In the genomic region with DNA sequence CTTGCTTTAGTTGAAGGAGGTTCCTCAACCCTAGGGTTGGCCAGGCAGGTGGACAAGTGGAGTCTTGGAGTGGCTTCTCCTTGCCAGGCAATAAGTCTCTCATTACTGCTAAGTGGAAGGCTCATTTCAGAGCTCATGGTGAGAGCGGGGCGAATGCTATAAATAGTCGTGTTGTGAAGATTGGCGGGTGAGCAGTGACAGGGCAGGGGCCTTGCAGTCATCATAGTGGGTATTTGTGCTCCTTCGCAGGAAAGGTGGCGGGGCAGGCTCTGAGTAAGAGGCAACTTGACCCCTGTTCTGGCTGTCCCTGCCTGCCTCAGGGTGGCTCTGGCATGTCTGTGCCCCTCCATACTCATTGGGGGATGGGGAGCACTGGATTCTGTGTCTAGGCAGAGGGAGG, we compare ENCODE assay signal across 24 cellular contexts.
"Had no signal": no experiment of that assay in that cellular context is flagged by ENCODE, and none has a peak within 500 bp of the region (broad histone marks: within the 10 kb centered on the region; RNA-seq: fewer than 3 reads in every experiment).

No MANE protein-coding gene starts in this region.

- H3K27me3 Mint-ChIP-seq: activated CD4-positive, alpha-beta T cell treated with anti-CD3 and anti-CD28 coated beads, Interleukin-2, amount 10 ng/mL, durations not matched to agents 24 days and 14 days; activated naive CD8-positive, alpha-beta T cell; stimulated activated memory B cell treated with anti-CD40 and anti-IgM and Interleukin-4, amounts not matched to agents 10 μg/mL and 1 μg/mL and 100 μg/mL, for 72 hours; type B pancreatic cell had no signal

- H3K4me1 ChIP-seq: colonic mucosa, prostate gland, right atrium auricular region had no signal

- H3K4me3 ChIP-seq: colonic mucosa, prostate gland, right atrium auricular region, skin epidermis, testis had no signal

- DNase-seq: activated CD4-positive, alpha-beta T cell treated with anti-CD3 and anti-CD28 coated beads, Interleukin-2, amount 10 ng/mL, durations not matched to agents 24 days and 14 days; activated CD8-positive, alpha-beta memory T cell treated with anti-CD3 and anti-CD28 coated beads, Interleukin-2, amount 50 U/mL, for 4 hours; activated gamma-delta T cell; activated T-cell treated with anti-CD3 and anti-CD28 coated beads, Interleukin-2, amount 50 U/mL, for 72 hours; amygdala; central memory CD4-positive, alpha-beta T cell; colonic mucosa; erythroblast; foreskin melanocyte; hypothalamus; SK-N-SH; stimulated activated CD4-positive, alpha-beta T cell treated with anti-CD3 and anti-CD28 coated beads, Interleukin-15, amount 100 ng/mL, for 24 hours; stimulated activated CD4-positive, alpha-beta T cell treated with anti-CD3 and anti-CD28 coated beads, Interleukin-2, amount 100 ng/mL, for 48 hours; T1000; testis had no signal

- H3K9me3 Mint-ChIP-seq: activated CD4-positive, alpha-beta T cell treated with anti-CD3 and anti-CD28 coated beads, Interleukin-2, amount 10 ng/mL, durations not matched to agents 24 days and 14 days; activated T-cell treated with anti-CD3 and anti-CD28 coated beads, Interleukin-2, amount 50 U/mL, for 72 hours; mesothelial cell of epicardium; nephron; stimulated activated memory B cell treated with anti-CD40 and anti-IgM and Interleukin-4, amounts not matched to agents 10 μg/mL and 1 μg/mL and 100 μg/mL, for 72 hours; type B pancreatic cell had no signal

- H3K36me3 ChIP-seq: colonic mucosa had no signal

- H3K4me3 Mint-ChIP-seq: activated CD4-positive, alpha-beta T cell treated with anti-CD3 and anti-CD28 coated beads, Interleukin-2, amount 10 ng/mL, durations not matched to agents 24 days and 14 days; activated naive CD8-positive, alpha-beta T cell; activated T-cell treated with anti-CD3 and anti-CD28 coated beads, Interleukin-2, amount 50 U/mL, for 72 hours; mesothelial cell of epicardium; nephron; stimulated activated memory B cell treated with anti-CD40 and anti-IgM and Interleukin-4, amounts not matched to agents 10 μg/mL and 1 μg/mL and 100 μg/mL, for 72 hours; type B pancreatic cell had no signal

- H3K27ac Mint-ChIP-seq: activated CD4-positive, alpha-beta T cell treated with anti-CD3 and anti-CD28 coated beads, Interleukin-2, amount 10 ng/mL, durations not matched to agents 24 days and 14 days; activated naive CD8-positive, alpha-beta T cell; activated T-cell treated with anti-CD3 and anti-CD28 coated beads, Interleukin-2, amount 50 U/mL, for 72 hours; mesothelial cell of epicardium; nephron; stimulated activated memory B cell treated with anti-CD40 and anti-IgM and Interleukin-4, amounts not matched to agents 10 μg/mL and 1 μg/mL and 100 μg/mL, for 72 hours; type B pancreatic cell had no signal

- H3K4me1 Mint-ChIP-seq: mesothelial cell of epicardium, nephron had no signal

- ATAC-seq: activated T-cell treated with anti-CD3 and anti-CD28 coated beads, Interleukin-2, amount 50 U/mL, for 72 hours; left lobe of liver; stimulated activated memory B cell treated with anti-CD40 and anti-IgM and Interleukin-4, amounts not matched to agents 10 μg/mL and 1 μg/mL and 100 μg/mL, for 72 hours had no signal

- H3K36me3 Mint-ChIP-seq: type B pancreatic cell had no signal

- H3K9me3 ChIP-seq: colonic mucosa, prostate gland, right atrium auricular region, SK-N-SH, testis had no signal

- H3K27ac ChIP-seq: colonic mucosa, prostate gland, right atrium auricular region, skin epidermis, testis had no signal

- H3K27me3 ChIP-seq: colonic mucosa, right atrium auricular region, testis had no signal
